ENCODE assay signal across 22 cellular contexts in the genomic region with DNA sequence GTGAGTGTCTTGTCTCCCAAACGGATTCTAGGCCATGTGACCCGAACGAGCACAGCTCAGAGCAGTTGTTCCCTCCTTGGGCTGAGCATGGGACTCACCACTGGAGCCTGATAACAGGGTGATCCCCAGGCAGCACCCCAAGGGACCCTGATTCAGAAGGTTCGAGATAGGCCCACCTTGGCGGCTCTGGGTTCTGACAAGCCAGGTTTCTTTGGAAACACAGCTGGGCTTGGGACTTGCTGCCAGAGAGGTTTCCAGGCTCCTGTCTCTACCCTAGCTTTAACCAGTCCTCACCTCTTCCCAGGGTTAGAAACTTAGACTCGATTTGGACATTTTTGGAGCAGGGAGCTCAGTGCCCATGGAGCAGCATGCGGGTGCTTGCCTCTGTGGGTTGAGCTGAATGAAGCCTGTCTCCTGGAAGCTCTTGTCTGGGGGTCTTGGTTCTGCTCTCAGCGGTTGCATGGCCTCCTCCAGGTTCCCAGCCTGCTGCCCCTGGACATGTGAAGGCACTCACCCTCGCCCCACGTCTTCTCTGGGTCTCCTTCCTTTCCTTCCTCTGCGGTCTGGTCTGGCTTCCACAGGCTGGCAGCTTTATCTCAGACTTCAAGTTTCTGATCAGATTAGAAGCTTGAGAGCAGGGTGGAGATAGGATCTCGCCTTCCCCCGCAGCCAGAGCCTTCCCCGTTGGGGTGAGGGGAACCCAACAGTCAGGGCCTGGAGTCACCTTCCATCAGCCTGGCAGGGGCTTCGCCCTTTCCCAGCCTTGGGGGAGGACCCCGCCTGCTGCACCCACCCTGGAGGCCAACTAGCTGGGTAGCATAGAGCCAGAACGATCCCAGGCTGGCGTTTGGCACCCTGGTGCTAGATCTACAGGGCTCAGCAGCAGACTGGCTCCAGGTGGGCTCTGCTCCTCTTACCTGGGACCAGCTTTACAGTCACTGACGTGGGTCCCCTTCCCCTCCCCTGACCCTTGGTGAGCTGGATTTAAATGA. TPM values are rescaled to one million over a fixed set of nuclear protein-coding genes. Genes with fewer than 3 reads are reported as not detected.
DNase-seq lines count a peak whose midpoint lies in the region; ATAC-seq and TF ChIP-seq lines count a peak whose summit lies in the region.
"Had no signal": no experiment of that assay in that cellular context is flagged by ENCODE, and none has a peak within 500 bp of the region (broad histone marks: within the 10 kb centered on the region; RNA-seq: fewer than 3 reads in every experiment).

No MANE protein-coding gene starts in this region.

- no peak overlapping the region for H3K27ac ChIP-seq in Peyer's patch
- H3K27ac ChIP-seq: breast epithelium, ovary had no signal

- H3K4me1 ChIP-seq in Peyer's patch = peaks cover 0 to 24% (median 0%) of the 10 kb centered on the region in 4 donors
- H3K4me1 ChIP-seq: breast epithelium had no signal

- H3K27ac Mint-ChIP-seq in stimulated activated naive CD8-positive, alpha-beta T cell treated with anti-CD3 and anti-CD28 coated beads, Interleukin-15, amount 100 ng/mL, for 72 hours = peak overlapping the region; percentile 34 to 38
- H3K27ac Mint-ChIP-seq in T-helper 17 cell = no peak overlapping the region
- H3K27ac Mint-ChIP-seq: activated CD4-positive, alpha-beta memory T cell treated with anti-CD3 and anti-CD28 coated beads for 36 hours had no signal

- H3K27me3 ChIP-seq in Peyer's patch = no peaks in the 10 kb centered on the region
- H3K27me3 ChIP-seq: adrenal gland, breast epithelium, ovary had no signal

- H3K9me3 ChIP-seq in T-helper 17 cell (ENCODE audit: control insufficient read depth, low read length, poor library complexity, severe bottlenecking) = no peaks in the 10 kb centered on the region
- no peaks in the 10 kb centered on the region for H3K9me3 ChIP-seq in Peyer's patch
- H3K9me3 ChIP-seq: adrenal gland, breast epithelium, ovary had no signal

- H3K36me3 Mint-ChIP-seq in T-helper 17 cell (ENCODE audit: low read depth) = no peaks in the 10 kb centered on the region
- H3K36me3 Mint-ChIP-seq: activated CD4-positive, alpha-beta memory T cell treated with anti-CD3 and anti-CD28 coated beads for 36 hours had no signal

- TF ChIP-seq CTCF in fibroblast of villous mesenchyme (IDR thresholded peaks at IDR 0.05; ENCODE audit: insufficient read depth, low read depth, low read length) (no peak), Peyer's patch (IDR thresholded peaks at IDR 0.05) (no peak)

- no peaks in the 10 kb centered on the region for H3K36me3 ChIP-seq in Peyer's patch
- H3K36me3 ChIP-seq: adrenal gland, breast epithelium, ovary had no signal

- H3K4me1 Mint-ChIP-seq in stimulated activated naive CD8-positive, alpha-beta T cell treated with anti-CD3 and anti-CD28 coated beads, Interleukin-15, amount 100 ng/mL, for 72 hours = peaks cover 21% of the 10 kb centered on the region
- H3K4me1 Mint-ChIP-seq in T-helper 17 cell = peaks cover 14% of the 10 kb centered on the region

- TF ChIP-seq POLR2A in Peyer's patch (IDR thresholded peaks at IDR 0.05) = no peak

- H3K4me3 Mint-ChIP-seq in stimulated activated naive CD8-positive, alpha-beta T cell treated with anti-CD3 and anti-CD28 coated beads, Interleukin-15, amount 100 ng/mL, for 72 hours = no peak overlapping the region
- H3K4me3 Mint-ChIP-seq in T-helper 17 cell = peak overlapping the region; percentile 36
- H3K4me3 Mint-ChIP-seq: activated CD4-positive, alpha-beta memory T cell treated with anti-CD3 and anti-CD28 coated beads for 36 hours had no signal

- no peak for DNase-seq in stimulated activated naive CD8-positive, alpha-beta T cell treated with anti-CD3 and anti-CD28 coated beads, Interleukin-15, amount 100 ng/mL, for 72 hours
- DNase-seq in stimulated activated naive CD8-positive, alpha-beta T cell treated with anti-CD3 and anti-CD28 coated beads, Interleukin-15, Interleukin-2, amounts not matched to agents 100 U/mL and 50 U/mL, for 24 hours = no peak
- DNase-seq in T-helper 17 cell = no peak
- peak; percentile 32 for DNase-seq in fibroblast of villous mesenchyme (ENCODE audit: low read depth)
- DNase-seq in NCI-H524 treated with DMSO at 0.1 percent for 48 hours (lab: John Stamatoyannopoulos, UW) = no peak
- no peak for DNase-seq in NCI-H748 treated with DMSO at 0.1 percent for 48 hours (lab: John Stamatoyannopoulos, UW)
- DNase-seq in GM19240 (ENCODE audit: insufficient read length, low spot score) = no peak
- no peak for DNase-seq in Peyer's patch
- DNase-seq: activated CD4-positive, alpha-beta memory T cell treated with anti-CD3 and anti-CD28 coated beads for 36 hours; C1 segment of cervical spinal cord; cortex of kidney; glutamatergic neuron; GOT3; left cardiac atrium; MM.1S; NCI-H146; NCI-H526 treated with DMSO at 0.1 percent for 48 hours; ovary; stimulated activated CD8-positive, alpha-beta memory T cell treated with anti-CD3 and anti-CD28 coated beads, Interleukin-4, amount 100 ng/mL, for 48 hours had no signal

- H3K27me3 Mint-ChIP-seq in stimulated activated naive CD8-positive, alpha-beta T cell treated with anti-CD3 and anti-CD28 coated beads, Interleukin-15, amount 100 ng/mL, for 72 hours = peaks cover 53% of the 10 kb centered on the region
- peaks cover 57% of the 10 kb centered on the region for H3K27me3 Mint-ChIP-seq in T-helper 17 cell

- no peaks in the 10 kb centered on the region for H3K9me3 Mint-ChIP-seq in stimulated activated naive CD8-positive, alpha-beta T cell treated with anti-CD3 and anti-CD28 coated beads, Interleukin-15, amount 100 ng/mL, for 72 hours
- H3K9me3 Mint-ChIP-seq: activated CD4-positive, alpha-beta memory T cell treated with anti-CD3 and anti-CD28 coated beads for 36 hours had no signal

- H3K4me3 ChIP-seq in fibroblast of villous mesenchyme (ENCODE audit: low read depth, low read length) (no peak overlapping the region), Peyer's patch (no peak overlapping the region)
- H3K4me3 ChIP-seq: adrenal gland, breast epithelium, ovary had no signal

- no peak for ATAC-seq in stimulated activated naive CD8-positive, alpha-beta T cell treated with anti-CD3 and anti-CD28 coated beads, Interleukin-15, amount 100 ng/mL, for 72 hours
- ATAC-seq in stimulated activated naive CD8-positive, alpha-beta T cell treated with anti-CD3 and anti-CD28 coated beads, Interleukin-15, Interleukin-2, amounts not matched to agents 100 U/mL and 50 U/mL, for 24 hours = no peak
- ATAC-seq in T-helper 17 cell = no peak
- ATAC-seq: left cardiac atrium, sciatic nerve had no signal

RNA-seq across cellular contexts. Expression of a gene that starts 21.0 kb away (rescaled TPM):
- total RNA-seq in T-helper 17 cell (not detected), fibroblast of villous mesenchyme (0.97 and 1.3 TPM in 2 replicates), Peyer's patch (10 to 100 TPM; 19.4 to 30.5 (median 24.5) TPM)
